1 cellular context compared by ENCODE assay signal in genomic region chr1:206004269-206004800, GRCh38.
TF ChIP-seq lines count a peak whose summit lies in the region.

No MANE protein-coding gene starts in this region.

TF ChIP-seq in GM12878, 131 proteins besides CTCF, POLR2A, EP300 and RAD21:
- TF ChIP-seq CREB1 (IDR thresholded peaks at IDR 0.05; ENCODE audit: low read depth) = no peak
- no peak for TF ChIP-seq STAT3 (IDR thresholded peaks at IDR 0.05; ENCODE audit: low read depth, low read length)
- no peak for TF ChIP-seq ZNF217 (IDR thresholded peaks at IDR 0.05)
- TF ChIP-seq RUNX3 (IDR thresholded peaks at IDR 0.05; ENCODE audit: low read length) = no peak
- TF ChIP-seq STAT1 (conservative IDR thresholded peaks at IDR 0.05) = no peak
- no peak for TF ChIP-seq NKRF (conservative IDR thresholded peaks at IDR 0.05)
- peak; percentile 44; the same call in 1 of the 2 replicates for TF ChIP-seq HDGF (IDR thresholded peaks at IDR 0.05)
- no peak for TF ChIP-seq IKZF1 (conservative IDR thresholded peaks at IDR 0.05)
- TF ChIP-seq ATF7 (IDR thresholded peaks at IDR 0.05; ENCODE audit: low read depth) = no peak
- TF ChIP-seq IRF5 (IDR thresholded peaks at IDR 0.05; ENCODE audit: borderline replicate concordance) = no peak
- peak; percentile 4 for TF ChIP-seq NR2C2 (IDR thresholded peaks at IDR 0.05; ENCODE audit: borderline replicate concordance, control insufficient read depth, insufficient read length, low read depth)
- no peak for TF ChIP-seq BRCA1 (IDR thresholded peaks at IDR 0.05; ENCODE audit: low read depth, low read length)
